ENCODE assay signal across 28 cellular contexts in the genomic region with DNA sequence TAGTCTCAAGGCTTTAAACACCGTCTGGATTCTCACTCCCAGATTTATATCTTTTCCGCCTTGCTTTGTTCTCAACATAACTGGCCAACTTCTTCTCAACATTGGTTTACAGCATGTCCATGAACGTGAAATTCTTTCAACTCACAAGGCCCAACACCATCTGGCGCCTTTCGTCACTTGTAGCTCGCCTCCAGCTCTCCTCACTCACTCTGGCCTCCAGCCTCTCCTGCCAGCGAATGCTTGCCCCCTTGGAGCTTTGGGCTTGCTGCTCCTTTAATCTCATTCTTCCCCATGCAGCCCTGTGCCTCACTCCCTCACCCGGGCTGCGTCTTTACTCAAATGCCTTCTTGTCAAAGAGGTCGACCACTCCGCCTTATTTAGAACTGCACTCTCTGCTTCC.
"Had no signal": no experiment of that assay in that cellular context is flagged by ENCODE, and none has a peak within 500 bp of the region (broad histone marks: within the 10 kb centered on the region; RNA-seq: fewer than 3 reads in every experiment).

No MANE protein-coding gene starts in this region.

- H3K27me3 Mint-ChIP-seq: dendritic cell treated with granulocyte-macrophage colony-stimulating factor and Interleukin-4, amounts not matched to agents 40 ng/mL and 50 ng/mL, for 4 days; effector memory CD8-positive, alpha-beta T cell had no signal

- ATAC-seq: effector memory CD8-positive, alpha-beta T cell; esophagus mucosa; foreskin keratinocyte; gastrocnemius medialis; gastroesophageal sphincter; heart left ventricle had no signal

- H3K4me1 ChIP-seq: colonic mucosa, esophagus muscularis mucosa, esophagus squamous epithelium, foreskin keratinocyte, gastrocnemius medialis, gastroesophageal sphincter, heart left ventricle had no signal

- H3K27me3 ChIP-seq: colonic mucosa, dorsolateral prefrontal cortex, esophagus muscularis mucosa, esophagus squamous epithelium, foreskin keratinocyte, gastrocnemius medialis, gastroesophageal sphincter, heart left ventricle had no signal

- DNase-seq: colonic mucosa; cortex of kidney; dermis blood vessel endothelial cell; effector CD4-positive, alpha-beta T cell; effector CD8-positive, alpha-beta T cell; effector memory CD4-positive, alpha-beta T cell; effector memory CD8-positive, alpha-beta T cell; endodermal cell; erythroblast; esophagus squamous epithelium; foreskin fibroblast; foreskin keratinocyte; foreskin melanocyte; gastrocnemius medialis; glutamatergic neuron; head of caudate nucleus; heart left ventricle had no signal

- H3K9me3 ChIP-seq: colonic mucosa, esophagus squamous epithelium, gastrocnemius medialis, gastroesophageal sphincter had no signal

- H3K4me3 ChIP-seq: colonic mucosa, coronary artery, dorsolateral prefrontal cortex, esophagus muscularis mucosa, esophagus squamous epithelium, gastrocnemius medialis, gastroesophageal sphincter, heart left ventricle had no signal

- FAIRE-seq: colon, endometrium, endothelial cell of umbilical vein, frontal cortex had no signal

- H3K27ac ChIP-seq: colonic mucosa, coronary artery, epithelial cell of prostate, esophagus muscularis mucosa, esophagus squamous epithelium, foreskin keratinocyte, gastrocnemius medialis, gastroesophageal sphincter, heart left ventricle had no signal

- H3K27ac Mint-ChIP-seq: dendritic cell treated with granulocyte-macrophage colony-stimulating factor and Interleukin-4, amounts not matched to agents 40 ng/mL and 50 ng/mL, for 4 days; effector memory CD8-positive, alpha-beta T cell; endodermal cell had no signal

- H3K4me3 Mint-ChIP-seq: dendritic cell treated with granulocyte-macrophage colony-stimulating factor and Interleukin-4, amounts not matched to agents 40 ng/mL and 50 ng/mL, for 4 days; effector memory CD8-positive, alpha-beta T cell; endodermal cell had no signal

- H3K36me3 ChIP-seq: colonic mucosa, esophagus muscularis mucosa, esophagus squamous epithelium, gastrocnemius medialis, gastroesophageal sphincter, heart left ventricle had no signal
